ENCODE assay signal across 14 cellular contexts in genomic region chr16:55569025-55569424, GRCh38. TPM values are rescaled to one million over a fixed set of nuclear protein-coding genes. Genes with fewer than 3 reads are reported as not detected.
DNase-seq lines count a peak whose midpoint lies in the region; ATAC-seq and TF ChIP-seq lines count a peak whose summit lies in the region.
"Had no signal": no experiment of that assay in that cellular context is flagged by ENCODE, and none has a peak within 500 bp of the region (broad histone marks: within the 10 kb centered on the region; RNA-seq: fewer than 3 reads in every experiment).

No MANE protein-coding gene starts in this region.

- H3K4me1 Mint-ChIP-seq in type B pancreatic cell (ENCODE audit: unreplicated experiment) = peaks cover 21% of the 10 kb centered on the region

- peak; percentile 49 for DNase-seq in SIG-M5 treated with dmso at 0.1 percent for 504 hours (lab: John Stamatoyannopoulos, UW; ENCODE audit: unreplicated experiment)
- no peak for DNase-seq in SIG-M5 (lab: John Stamatoyannopoulos, UW)
- DNase-seq in SKM-1 (lab: John Stamatoyannopoulos, UW; ENCODE audit: unreplicated experiment) = peak; percentile 54
- DNase-seq in fibroblast of the aortic adventitia (ENCODE audit: low read depth) = peak; percentile 83
- no peak for DNase-seq in type B pancreatic cell (ENCODE audit: extremely low spot score, unreplicated experiment)
- DNase-seq in HT-29 (ENCODE audit: low spot score) = no peak
- DNase-seq: activated naive CD4-positive, alpha-beta T cell treated with Interleukin-2 at 50 U/mL for 16 hours; mesendoderm; NCI-H774; SHP77; tibial artery had no signal

- H3K27ac Mint-ChIP-seq in type B pancreatic cell = peak overlapping the region; percentile 32

- H3K4me3 ChIP-seq in fibroblast of the aortic adventitia (ENCODE audit: low read depth, low read length) = no peak overlapping the region
- H3K4me3 ChIP-seq: tibial artery had no signal

- peaks cover 8% of the 10 kb centered on the region for H3K9me3 Mint-ChIP-seq in type B pancreatic cell

- peaks cover 4% of the 10 kb centered on the region for H3K36me3 Mint-ChIP-seq in type B pancreatic cell

- no peak for ATAC-seq in HG03460 (IDR thresholded peaks at IDR 0.05; ENCODE audit: unreplicated experiment)
- no peak for ATAC-seq in GM19035 (IDR thresholded peaks at IDR 0.05; ENCODE audit: unreplicated experiment)

- TF ChIP-seq CTCF in fibroblast of the aortic adventitia (IDR thresholded peaks at IDR 0.05; ENCODE audit: insufficient read depth, low read length) (no peak), type B pancreatic cell (conservative IDR thresholded peaks at IDR 0.05) (no peak)

- peak overlapping the region; percentile 47 for H3K4me3 Mint-ChIP-seq in type B pancreatic cell

- no peaks in the 10 kb centered on the region for H3K27me3 Mint-ChIP-seq in type B pancreatic cell

RNA-seq across cellular contexts. Expression of gene CAPNS2, which starts 2.5 kb away (rescaled TPM):
- 1.7 and 2.8 TPM in 2 replicates for total RNA-seq in fibroblast of the aortic adventitia (ENCODE audit: low replicate concordance)
- 4.7 and 24.6 TPM in 2 replicates for total RNA-seq in type B pancreatic cell (ENCODE audit: low replicate concordance)
- 0.08 and 0.23 TPM in 2 replicates for total RNA-seq in HT-29 (2014; rRNA removed; shearing (Covaris generic))
- total RNA-seq: activated CD8-positive, alpha-beta memory T cell treated with anti-CD3 and anti-CD28 coated beads for 36 hours had no signal

Comparison
In these comparisons a context has a peak if more than half of its experiments do, and no peak if none do; other contexts are left out.
1. DNase-seq: peak in SIG-M5 treated with dmso at 0.1 percent for 504 hours (single experiment), SKM-1 (single experiment) and fibroblast of the aortic adventitia (single experiment); none in SIG-M5 (single experiment), type B pancreatic cell (single experiment) and HT-29 (single experiment).